ENCODE assay signal across 11 cellular contexts in genomic region chr12:57627504-57628279, GRCh38. TPM values are rescaled to one million over a fixed set of nuclear protein-coding genes. Genes with fewer than 3 reads are reported as not detected.
DNase-seq lines count a peak whose midpoint lies in the region; ATAC-seq, FAIRE-seq and TF ChIP-seq lines count a peak whose summit lies in the region.
"Had no signal": no experiment of that assay in that cellular context is flagged by ENCODE, and none has a peak within 500 bp of the region (broad histone marks: within the 10 kb centered on the region; RNA-seq: fewer than 3 reads in every experiment).

No MANE protein-coding gene starts in this region.

- no peak overlapping the region for H3K9ac ChIP-seq in astrocyte (ENCODE audit: low read length)

- H3K36me3 Mint-ChIP-seq in astrocyte (ENCODE audit: low read depth, unreplicated experiment) = peaks cover 19% of the 10 kb centered on the region

- H4K20me1 ChIP-seq in astrocyte (ENCODE audit: insufficient read depth, low read length) = peaks cover under 1% of the 10 kb centered on the region

- H3K4me1 Mint-ChIP-seq in astrocyte (ENCODE audit: low read depth, unreplicated experiment) = no peaks in the 10 kb centered on the region

- no peak for FAIRE-seq in astrocyte (lab: Jason Lieb, UNC)

- H3K36me3 ChIP-seq in astrocyte (ENCODE audit: insufficient read depth, low read length) = no peaks in the 10 kb centered on the region
- H3K36me3 ChIP-seq in right lobe of liver = no peaks in the 10 kb centered on the region
- no peaks in the 10 kb centered on the region for H3K36me3 ChIP-seq in MG63

- 25% methylated on average over 16 of the region's 67 CpGs for WGBS in right lobe of liver (ENCODE audit: insufficient coverage, low coverage, low lambda C conversion rate, missing lambda C conversion rate)

- peaks cover 85% of the 10 kb centered on the region for H3K27me3 Mint-ChIP-seq in astrocyte (ENCODE audit: low read depth, unreplicated experiment)

- no peak overlapping the region for H3K27ac Mint-ChIP-seq in astrocyte (ENCODE audit: unreplicated experiment)

- no peak overlapping the region for H3K4me3 Mint-ChIP-seq in astrocyte (ENCODE audit: unreplicated experiment)

- H3K4me2 ChIP-seq in astrocyte (ENCODE audit: low read length) = peak overlapping the region; percentile 19

- H3K4me3 ChIP-seq in astrocyte (ENCODE audit: insufficient read depth, low read depth, low read length) (no peak overlapping the region), right lobe of liver (no peak overlapping the region), MG63 (no peak overlapping the region)

- H3K27me3 ChIP-seq in astrocyte (ENCODE audit: insufficient read depth, low read length) (peaks cover 73% of the 10 kb centered on the region), right lobe of liver (peaks cover 6 to 17% of the 10 kb centered on the region in 2 donors), MG63 (no peaks in the 10 kb centered on the region)

- no peaks in the 10 kb centered on the region for H3K79me2 ChIP-seq in astrocyte (ENCODE audit: insufficient read depth, low read length)

- peak overlapping the region; percentile 18 for H2AFZ ChIP-seq in astrocyte (ENCODE audit: low read depth, low read length)

- no peaks in the 10 kb centered on the region for H3K9me3 ChIP-seq in astrocyte (ENCODE audit: insufficient read depth, low read depth, low read length)
- H3K9me3 ChIP-seq in right lobe of liver = no peaks in the 10 kb centered on the region
- H3K9me3 ChIP-seq in MG63 = no peaks in the 10 kb centered on the region
- H3K9me3 ChIP-seq: heart left ventricle had no signal

- TF ChIP-seq POLR2A in right lobe of liver (IDR thresholded peaks at IDR 0.05) = no peak

- ATAC-seq in right lobe of liver (peak; percentile 4 to 33 (median 18)), HG03175 (IDR thresholded peaks at IDR 0.05; ENCODE audit: unreplicated experiment) (no peak)
- ATAC-seq: heart left ventricle had no signal

- H3K4me1 ChIP-seq in astrocyte (ENCODE audit: insufficient read depth, low read length) = peaks cover 5% of the 10 kb centered on the region
- H3K4me1 ChIP-seq in right lobe of liver = peaks cover 0 to 12% (median 2%) of the 10 kb centered on the region in 4 donors

- intact Hi-C loops in right lobe of liver (cut with DNase I) = no loop called here

- DNase-seq in Ammon's horn (ENCODE audit: low spot score) (peak; percentile 16), GM20000 (ENCODE audit: low spot score) (no peak), astrocyte (ENCODE audit: low read depth) (no peak), right lobe of liver (peak in 1 of 3 donors; percentile 45), MG63 (no peak), DMS153 treated with DMSO at 0.1 percent for 48 hours (lab: John Stamatoyannopoulos, UW; ENCODE audit: unreplicated experiment) (no peak)
- no peak for DNase-seq in stimulated activated naive CD4-positive, alpha-beta T cell treated with Interleukin-2 at 50 U/mL for 16 hours (lab: John Stamatoyannopoulos, UW)
- DNase-seq: NCI-H526 had no signal

- peaks cover 10% of the 10 kb centered on the region for H3K9me3 Mint-ChIP-seq in astrocyte (ENCODE audit: unreplicated experiment)

- H3K27ac ChIP-seq in astrocyte (ENCODE audit: low read depth, low read length) (no peak overlapping the region), right lobe of liver (no peak overlapping the region)
- H3K27ac ChIP-seq: C4-2B, heart left ventricle had no signal

- TF ChIP-seq CTCF in GM20000 (IDR thresholded peaks at IDR 0.05; ENCODE audit: extremely low read depth, missing control alignments) (peak; percentile 17), astrocyte (IDR thresholded peaks at IDR 0.05; ENCODE audit: insufficient read depth, low read depth, low read length) (no peak), right lobe of liver (IDR thresholded peaks at IDR 0.05) (peak in 2 of 4 donors; percentile 6 to 11)

RNA-seq across cellular contexts. Expression of gene B4GALNT1, which starts 5.3 kb away (rescaled TPM):
- total RNA-seq in astrocyte (2.5 and 2.6 TPM in 2 replicates), right lobe of liver (1 to 10 TPM in 3 of 6 experiments, under 1 TPM in 3; 0.44 to 3.6 (median 0.78) TPM)
- 8.9 and 13.9 TPM in 2 replicates for total RNA-seq in MG63 (2014; rRNA removed; shearing (Covaris generic); ENCODE audit: low replicate concordance)

RNA-seq across cellular contexts. Expression of gene ARHGEF25, which starts 16.5 kb away (rescaled TPM):
- total RNA-seq in astrocyte (16.8 and 24.5 TPM in 2 replicates), right lobe of liver (1 to 10 TPM in 5 of 6 experiments, under 1 TPM in 1; 0.92 to 2.0 (median 1.3) TPM)
- total RNA-seq in MG63 (2014; rRNA removed; shearing (Covaris generic); ENCODE audit: low replicate concordance) = 17.0 and 17.4 TPM in 2 replicates

RNA-seq across cellular contexts. Expression of gene DTX3, which starts 23.1 kb away (rescaled TPM):
- total RNA-seq in astrocyte (18.3 and 20.8 TPM in 2 replicates), right lobe of liver (1 to 10 TPM in 5 of 6 experiments, under 1 TPM in 1; 0.86 to 2.7 (median 1.9) TPM)
- 0.20 and 0.52 TPM in 2 replicates for total RNA-seq in MG63 (2014; rRNA removed; shearing (Covaris generic); ENCODE audit: low replicate concordance)

RNA-seq across cellular contexts. Expression of gene PIP4K2C, which starts 36.7 kb away (rescaled TPM):
- total RNA-seq in astrocyte = 43.3 and 43.6 TPM in 2 replicates
- total RNA-seq in right lobe of liver = 10 to 100 TPM; 11.3 to 27.6 (median 12.8) TPM
- total RNA-seq in MG63 (2014; rRNA removed; shearing (Covaris generic); ENCODE audit: low replicate concordance) = 16.3 and 98.3 TPM in 2 replicates
